ENCODE assay signal across 8 cellular contexts in the genomic region with DNA sequence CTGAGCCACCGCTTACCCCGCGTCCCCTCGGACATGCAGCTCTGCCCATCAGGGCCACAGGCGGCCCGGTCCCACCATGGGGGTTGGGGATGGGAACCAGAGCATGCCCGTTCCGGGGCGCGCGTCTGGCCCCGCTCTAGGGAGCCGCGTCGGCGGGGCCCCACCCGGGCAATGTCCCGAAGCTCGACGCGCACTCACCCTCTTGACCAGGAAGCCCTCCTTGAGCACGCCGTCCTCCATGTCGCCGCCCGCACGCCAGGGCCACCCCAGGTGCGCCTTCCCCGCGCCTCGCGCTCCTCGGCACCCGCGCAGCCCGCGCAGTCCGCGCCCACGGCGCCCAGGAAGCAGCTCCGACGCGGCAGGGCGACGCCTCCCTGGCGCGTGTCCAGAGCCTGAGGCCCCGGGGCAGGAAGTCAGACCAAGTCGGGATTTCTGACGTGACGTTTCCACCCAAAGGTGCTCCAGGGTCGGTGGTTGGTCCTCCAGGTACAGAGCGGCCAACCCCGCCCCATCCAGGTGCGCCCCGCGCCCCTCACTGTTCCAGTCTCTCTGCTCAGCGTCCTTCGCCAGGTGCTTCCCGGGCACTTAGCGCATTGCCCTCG. TPM values are rescaled to one million over a fixed set of nuclear protein-coding genes. Genes with fewer than 3 reads are reported as not detected.
DNase-seq lines count a peak whose midpoint lies in the region; ATAC-seq and TF ChIP-seq lines count a peak whose summit lies in the region.

A gene with protein sequence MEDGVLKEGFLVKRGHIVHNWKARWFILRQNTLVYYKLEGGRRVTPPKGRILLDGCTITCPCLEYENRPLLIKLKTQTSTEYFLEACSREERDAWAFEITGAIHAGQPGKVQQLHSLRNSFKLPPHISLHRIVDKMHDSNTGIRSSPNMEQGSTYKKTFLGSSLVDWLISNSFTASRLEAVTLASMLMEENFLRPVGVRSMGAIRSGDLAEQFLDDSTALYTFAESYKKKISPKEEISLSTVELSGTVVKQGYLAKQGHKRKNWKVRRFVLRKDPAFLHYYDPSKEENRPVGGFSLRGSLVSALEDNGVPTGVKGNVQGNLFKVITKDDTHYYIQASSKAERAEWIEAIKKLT (minus strand): TSS at position 346 of the 602 bp plus-strand sequence. CDS start 106 bp downstream, at position 240.

- in situ Hi-C loops in astrocyte of the spinal cord (cut with HindIII; ENCODE audit: low sequenced_read_pairs), result no loop called here

- ATAC-seq in left lobe of liver (peak; percentile 67), GM18858 (IDR thresholded peaks at IDR 0.05; ENCODE audit: unreplicated experiment) (no peak), GM21447 (IDR thresholded peaks at IDR 0.05; ENCODE audit: unreplicated experiment) (no peak)

- no peak for TF ChIP-seq CTCF in astrocyte of the spinal cord (IDR thresholded peaks at IDR 0.05; ENCODE audit: low read depth, low read length)

- DNase-seq in EL (peak; percentile 69), SW480 (ENCODE audit: low spot score) (peak; percentile 92), astrocyte of the spinal cord (ENCODE audit: low read depth, low spot score) (peak; percentile 8), left lobe of liver (ENCODE audit: low spot score) (peak; percentile 67), HuH-7 (ENCODE audit: low spot score) (no peak)
- peak; percentile 14 to 17 for DNase-seq in stimulated activated CD8-positive, alpha-beta memory T cell treated with anti-CD3 and anti-CD28 coated beads, Interleukin-2, amount 100 ng/mL, for 48 hours (ENCODE audit: low read depth in 2 of 2)

- H3K4me3 ChIP-seq in astrocyte of the spinal cord (ENCODE audit: low read depth, low read length), result peak within 1 kb of the TSS; percentile 48

RNA-seq across cellular contexts. Expression of the gene that starts here (rescaled TPM):
- total RNA-seq in left lobe of liver, result 10.7 TPM
